Comparison of ENCODE assay signal across 9 cellular contexts in the genomic region with DNA sequence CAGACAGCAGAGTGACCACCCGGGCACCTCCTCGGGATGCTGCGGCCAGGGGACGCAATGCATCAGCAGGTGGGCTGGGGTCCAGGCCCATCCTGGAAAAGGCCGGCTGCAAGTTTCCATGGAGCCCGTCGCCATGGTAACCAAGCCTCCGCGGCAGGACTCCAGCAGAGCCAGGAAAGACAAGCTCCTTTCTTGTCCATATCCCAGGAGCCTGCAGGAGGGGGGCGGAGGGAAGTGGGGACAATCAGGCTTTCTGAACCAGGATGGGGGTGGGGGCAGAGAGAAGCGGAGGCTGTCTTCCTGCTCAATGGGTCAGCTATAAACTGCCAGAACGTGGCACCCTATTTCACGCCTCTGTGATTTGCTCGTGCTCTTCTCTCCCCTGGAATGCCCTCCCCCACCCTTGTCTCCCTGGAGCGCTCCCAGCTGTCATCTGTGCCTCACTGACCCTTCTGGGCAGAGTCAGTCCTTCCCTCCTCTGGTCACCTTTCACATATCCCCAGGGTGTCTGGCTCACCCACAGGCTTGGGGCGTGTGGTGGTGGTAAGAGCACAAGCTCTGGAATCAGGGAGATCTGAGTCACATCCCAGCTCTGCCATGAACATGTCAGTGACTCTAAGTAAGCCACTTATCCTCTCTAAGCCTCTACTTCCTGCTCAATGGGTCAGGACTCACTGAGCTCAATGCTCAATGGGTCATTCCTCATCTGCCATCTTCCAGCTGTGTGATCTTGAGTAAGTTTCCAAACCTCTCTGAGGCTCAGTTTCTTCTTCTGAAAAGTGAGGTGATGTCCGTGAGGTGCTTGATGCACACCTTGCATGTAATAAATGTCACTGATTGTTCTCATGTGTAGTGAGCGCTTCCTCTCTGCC. TPM values are rescaled to one million over a fixed set of nuclear protein-coding genes. Genes with fewer than 3 reads are reported as not detected.
DNase-seq lines count a peak whose midpoint lies in the region; ATAC-seq, FAIRE-seq and TF ChIP-seq lines count a peak whose summit lies in the region.
"Had no signal": no experiment of that assay in that cellular context is flagged by ENCODE, and none has a peak within 500 bp of the region (broad histone marks: within the 10 kb centered on the region; RNA-seq: fewer than 3 reads in every experiment).

No MANE protein-coding gene starts in this region.

- H3K27me3 ChIP-seq in H7 (ENCODE audit: control insufficient read depth, insufficient read depth, low read length) (no peaks in the 10 kb centered on the region; the same call in 1 of the 2 replicates), SJSA1 (replicated peaks) (no peaks in the 10 kb centered on the region), pancreas (no peaks in the 10 kb centered on the region)

- FAIRE-seq in pancreas (lab: Jason Lieb, UNC), result no peak

- DNase-seq in H7 (peak; percentile 96), SJSA1 (ENCODE audit: low read depth in 1 of 2, low spot score in 2 of 2) (peak; percentile 73 to 86), foreskin melanocyte (peak; percentile 98), pancreas (peak in 3 of 6 donors; percentile 33 to 49 (median 35)), UCSD-AML1 (lab: John Stamatoyannopoulos, UW; ENCODE audit: unreplicated experiment) (no peak)
- no peak for DNase-seq in activated T-helper 1 cell treated with anti-CD3 and anti-CD28 coated beads, Interleukin-12 subunit alpha, Interleukin-12 subunit beta, Interleukin-2, Interleukin-4 antibody, amounts not matched to agents 30 ng/mL and 10 ng/mL and 1 ng/mL, durations not matched to agents 14 hours and 24 hours and 36 hours (ENCODE audit: low spot score)
- no peak for DNase-seq in stimulated activated CD4-positive, alpha-beta T cell treated with anti-CD3 and anti-CD28 coated beads, Interleukin-4, amount 100 ng/mL, for 24 hours

- 20 to 24% methylated on average over 18 of the region's 18 CpGs for WGBS in pancreas, 2 donors

- ATAC-seq in pancreas, result peak; percentile 38 to 60 (median 40)
- ATAC-seq in GM18870 (IDR thresholded peaks at IDR 0.05; ENCODE audit: unreplicated experiment), result no peak

- H3K27ac ChIP-seq in SJSA1 (peak overlapping the region; percentile 37), pancreas (no peak overlapping the region)
- H3K27ac ChIP-seq: KMS-11 had no signal

- no peaks in the 10 kb centered on the region for H3K36me3 Mint-ChIP-seq in activated T-helper 1 cell treated with anti-CD3 and anti-CD28 coated beads, Interleukin-12 subunit alpha, Interleukin-12 subunit beta, Interleukin-2, Interleukin-4 antibody, amounts not matched to agents 30 ng/mL and 10 ng/mL and 1 ng/mL, durations not matched to agents 14 hours and 24 hours and 36 hours (ENCODE audit: low read depth)

- no peaks in the 10 kb centered on the region for H3K4me1 Mint-ChIP-seq in activated T-helper 1 cell treated with anti-CD3 and anti-CD28 coated beads, Interleukin-12 subunit alpha, Interleukin-12 subunit beta, Interleukin-2, Interleukin-4 antibody, amounts not matched to agents 30 ng/mL and 10 ng/mL and 1 ng/mL, durations not matched to agents 14 hours and 24 hours and 36 hours (ENCODE audit: low read depth)

- peaks cover 37% of the 10 kb centered on the region for H3K27me3 Mint-ChIP-seq in activated T-helper 1 cell treated with anti-CD3 and anti-CD28 coated beads, Interleukin-12 subunit alpha, Interleukin-12 subunit beta, Interleukin-2, Interleukin-4 antibody, amounts not matched to agents 30 ng/mL and 10 ng/mL and 1 ng/mL, durations not matched to agents 14 hours and 24 hours and 36 hours (ENCODE audit: insufficient read depth)

- no peaks in the 10 kb centered on the region for H3K9me3 ChIP-seq in SJSA1 (replicated peaks)
- H3K9me3 ChIP-seq in pancreas, result no peaks in the 10 kb centered on the region

- H3K4me3 ChIP-seq in H7 (ENCODE audit: insufficient read depth, low read depth, low read length) (no peak overlapping the region), SJSA1 (no peak overlapping the region), pancreas (no peak overlapping the region)

- peaks cover 22% of the 10 kb centered on the region for H3K4me1 ChIP-seq in SJSA1 (replicated peaks)
- no peaks in the 10 kb centered on the region for H3K4me1 ChIP-seq in pancreas

- H3K36me3 ChIP-seq in H7 (replicated peaks; ENCODE audit: control insufficient read depth, insufficient read depth, low read length) (no peaks in the 10 kb centered on the region), SJSA1 (no peaks in the 10 kb centered on the region), pancreas (no peaks in the 10 kb centered on the region)

- no peak overlapping the region for H3K27ac Mint-ChIP-seq in activated T-helper 1 cell treated with anti-CD3 and anti-CD28 coated beads, Interleukin-12 subunit alpha, Interleukin-12 subunit beta, Interleukin-2, Interleukin-4 antibody, amounts not matched to agents 30 ng/mL and 10 ng/mL and 1 ng/mL, durations not matched to agents 14 hours and 24 hours and 36 hours

- no peaks in the 10 kb centered on the region for H3K9me3 Mint-ChIP-seq in activated T-helper 1 cell treated with anti-CD3 and anti-CD28 coated beads, Interleukin-12 subunit alpha, Interleukin-12 subunit beta, Interleukin-2, Interleukin-4 antibody, amounts not matched to agents 30 ng/mL and 10 ng/mL and 1 ng/mL, durations not matched to agents 14 hours and 24 hours and 36 hours

- no peak for TF ChIP-seq CTCF in pancreas (IDR thresholded peaks at IDR 0.05)

- H3K4me3 Mint-ChIP-seq in activated T-helper 1 cell treated with anti-CD3 and anti-CD28 coated beads, Interleukin-12 subunit alpha, Interleukin-12 subunit beta, Interleukin-2, Interleukin-4 antibody, amounts not matched to agents 30 ng/mL and 10 ng/mL and 1 ng/mL, durations not matched to agents 14 hours and 24 hours and 36 hours, result no peak overlapping the region

- intact Hi-C loops in pancreas (cut with DNase I), result no loop called here
- intact Hi-C loops in activated T-helper 1 cell treated with anti-CD3 and anti-CD28 coated beads, Interleukin-12 subunit alpha, Interleukin-12 subunit beta, Interleukin-2, Interleukin-4 antibody, amounts not matched to agents 30 ng/mL and 10 ng/mL and 1 ng/mL, durations not matched to agents 14 hours and 24 hours and 36 hours (cut with micrococcal nuclease), result no loop called here

RNA-seq across cellular contexts. Expression of gene LAPTM5, which starts 58.9 kb away (rescaled TPM):
- 0.26 and 0.28 TPM in 2 replicates for total RNA-seq in H7 (2014; rRNA removed; shearing (Covaris generic))
- total RNA-seq in SJSA1 (2014; rRNA removed; shearing (Covaris generic)), result not detected in 2 replicates
- total RNA-seq in pancreas, result 10 to 100 TPM in 3 of 6 donors, 1 to 10 TPM in 3; 3.7 to 80.5 (median 15.2) TPM
- polyA plus RNA-seq in pancreas, result 10 to 100 TPM in 1 of 2 donors, 1 to 10 TPM in 1; 8.6 to 12.5 TPM
- 199 and 214 TPM in 2 replicates for total RNA-seq in activated T-helper 1 cell treated with anti-CD3 and anti-CD28 coated beads, Interleukin-12 subunit alpha, Interleukin-12 subunit beta, Interleukin-2, Interleukin-4 antibody, amounts not matched to agents 30 ng/mL and 10 ng/mL and 1 ng/mL, durations not matched to agents 14 hours and 24 hours and 36 hours

Comparison
In these comparisons a context has a peak if more than half of its experiments do, and no peak if none do; other contexts are left out.
1. DNase-seq: peak in H7 (single experiment), SJSA1 (2 of 2) and foreskin melanocyte (single experiment); none in UCSD-AML1 (single experiment), activated T-helper 1 cell treated with anti-CD3 and anti-CD28 coated beads, Interleukin-12 subunit alpha, Interleukin-12 subunit beta, Interleukin-2, Interleukin-4 antibody, amounts not matched to agents 30 ng/mL and 10 ng/mL and 1 ng/mL, durations not matched to agents 14 hours and 24 hours and 36 hours (single experiment) and stimulated activated CD4-positive, alpha-beta T cell treated with anti-CD3 and anti-CD28 coated beads, Interleukin-4, amount 100 ng/mL, for 24 hours (single experiment).